In the genomic region with DNA sequence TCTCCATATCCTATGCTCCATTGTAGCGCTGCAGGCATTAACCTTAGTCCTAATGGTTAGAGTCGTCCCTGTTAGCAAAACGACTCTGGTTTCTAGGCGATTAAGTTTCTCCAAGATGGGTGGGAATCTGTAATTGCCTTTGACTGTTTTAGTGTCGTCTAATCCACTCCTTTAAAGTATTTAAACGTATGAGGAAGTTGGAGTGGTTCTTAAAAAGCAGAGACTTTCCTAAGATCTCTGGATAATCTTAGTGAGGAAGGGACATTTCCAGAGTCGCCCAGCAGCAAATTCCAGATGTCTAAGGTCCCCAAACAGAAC, we compare ENCODE assay signal across 8 cellular contexts. TPM values are rescaled to one million over a fixed set of nuclear protein-coding genes. Genes with fewer than 3 reads are reported as not detected.
DNase-seq lines count a peak whose midpoint lies in the region; ATAC-seq and TF ChIP-seq lines count a peak whose summit lies in the region.

No MANE protein-coding gene starts in this region.

- no peaks in the 10 kb centered on the region for H3K27me3 ChIP-seq in rectal smooth muscle tissue (ENCODE audit: control insufficient read depth, insufficient read depth, low read length)

- H3K9ac ChIP-seq in rectal smooth muscle tissue (ENCODE audit: low read length): peak overlapping the region; percentile 97

- H3K27ac ChIP-seq in VCaP (peak overlapping the region; percentile 89), rectal smooth muscle tissue (ENCODE audit: low read depth, low read length) (peak overlapping the region; percentile 98)

- DNase-seq in GM12864 (ENCODE audit: low read depth): no peak
- DNase-seq in fibroblast of pulmonary artery (ENCODE audit: low read depth): no peak
- no peak for DNase-seq in SK-N-DZ (ENCODE audit: low spot score)
- no peak for DNase-seq in RPMI8226

- TF ChIP-seq CTCF in GM12864 (IDR thresholded peaks at IDR 0.05; ENCODE audit: low read depth, low read length, missing control alignments): no peak
- TF ChIP-seq CTCF in VCaP (conservative IDR thresholded peaks at IDR 0.05): no peak
- TF ChIP-seq CTCF in fibroblast of pulmonary artery (IDR thresholded peaks at IDR 0.05; ENCODE audit: low read length, missing control alignments): no peak

- H3K4me3 ChIP-seq in GM12864 (ENCODE audit: low read depth, low read length) (peak overlapping the region; percentile 86), fibroblast of pulmonary artery (replicated peaks; ENCODE audit: low read depth, low read length) (peak overlapping the region; percentile 95), rectal smooth muscle tissue (ENCODE audit: low read length) (peak overlapping the region; percentile 96)

- peaks cover 4% of the 10 kb centered on the region for H3K4me1 ChIP-seq in rectal smooth muscle tissue (ENCODE audit: control insufficient read depth, insufficient read depth, low read length)

- no peak for ATAC-seq in GM18498 (IDR thresholded peaks at IDR 0.05; ENCODE audit: unreplicated experiment)
- no peak for ATAC-seq in GM21619 (IDR thresholded peaks at IDR 0.05; ENCODE audit: unreplicated experiment)

- peaks cover 2% of the 10 kb centered on the region for H3K36me3 ChIP-seq in rectal smooth muscle tissue (ENCODE audit: control insufficient read depth, insufficient read depth, low read length)

RNA-seq across cellular contexts. Expression of gene MRPS18C, which starts 0.3 kb away (rescaled TPM):
- 27.2 and 95.7 TPM in 2 replicates for polyA plus RNA-seq in SK-N-DZ (2014; cell fraction: cytosol; rRNA removed)
- 20.8 and 33.3 TPM in 2 replicates for polyA plus RNA-seq in SK-N-DZ (2014; cell fraction: nucleus; rRNA removed)

RNA-seq across cellular contexts. Expression of gene HELQ, which starts 0.5 kb away (rescaled TPM):
- polyA plus RNA-seq in SK-N-DZ (2014; cell fraction: cytosol; rRNA removed): 5.1 and 6.7 TPM in 2 replicates
- polyA plus RNA-seq in SK-N-DZ (2014; cell fraction: nucleus; rRNA removed): 7.4 and 8.5 TPM in 2 replicates

RNA-seq across cellular contexts. Expression of gene ABRAXAS1, which starts 28.8 kb away (rescaled TPM):
- 10.4 and 10.9 TPM in 2 replicates for polyA plus RNA-seq in SK-N-DZ (2014; cell fraction: cytosol; rRNA removed)
- 6.5 and 7.0 TPM in 2 replicates for polyA plus RNA-seq in SK-N-DZ (2014; cell fraction: nucleus; rRNA removed)
